11 cellular contexts compared by ENCODE assay signal in genomic region chrX:29528281-29528680, GRCh38.
A peak's percentile ranks its signal among the peaks of the same experiment; 100 is the strongest.
DNase-seq lines count a peak whose midpoint lies in the region; ATAC-seq lines count a peak whose summit lies in the region.
"Had no signal": no experiment of that assay in that cellular context is flagged by ENCODE, and none has a peak within 500 bp of the region (broad histone marks: within the 10 kb centered on the region; RNA-seq: fewer than 3 reads in every experiment).

No MANE protein-coding gene starts in this region.

- no peak overlapping the region for H3K27ac ChIP-seq in naive thymus-derived CD4-positive, alpha-beta T cell (ENCODE audit: low read depth, low read length)
- H3K27ac ChIP-seq in effector memory CD4-positive, alpha-beta T cell (ENCODE audit: insufficient read depth, low read length, poor library complexity, severe bottlenecking), result no peak overlapping the region
- H3K27ac ChIP-seq: RWPE1 had no signal

- no peak for DNase-seq in naive thymus-derived CD4-positive, alpha-beta T cell
- DNase-seq in H4 (ENCODE audit: low spot score), result no peak
- DNase-seq in NAMALWA (ENCODE audit: low spot score), result no peak
- no peak for DNase-seq in effector memory CD4-positive, alpha-beta T cell
- DNase-seq: NCI-H446 treated with DMSO at 0.1 percent for 48 hours; stimulated activated naive CD4-positive, alpha-beta T cell treated with Interleukin-2 at 50 U/mL for 16 hours had no signal

- CTCF ChIA-PET in naive thymus-derived CD4-positive, alpha-beta T cell (lab: Charles Lee), result no interaction called here

- H3K36me3 ChIP-seq in naive thymus-derived CD4-positive, alpha-beta T cell (ENCODE audit: control insufficient read depth in 2 of 3, insufficient read depth in 3 of 3, low read length in 3 of 3), result no peaks in the 10 kb centered on the region
- no peaks in the 10 kb centered on the region for H3K36me3 ChIP-seq in effector memory CD4-positive, alpha-beta T cell (ENCODE audit: control insufficient read depth, insufficient read depth, low read length)

- ATAC-seq in GM18858 (IDR thresholded peaks at IDR 0.05; ENCODE audit: unreplicated experiment) (peak; percentile 65), GM21423 (IDR thresholded peaks at IDR 0.05; ENCODE audit: unreplicated experiment) (peak; percentile 74), HG02943 (IDR thresholded peaks at IDR 0.05; ENCODE audit: low read depth, unreplicated experiment) (peak; percentile 67), HG03558 (IDR thresholded peaks at IDR 0.05; ENCODE audit: extremely low read depth, unreplicated experiment) (peak; percentile 55)
- ATAC-seq in naive thymus-derived CD4-positive, alpha-beta T cell, result no peak

- no peak overlapping the region for H3K27ac Mint-ChIP-seq in naive thymus-derived CD4-positive, alpha-beta T cell

- H3K9me3 ChIP-seq in naive thymus-derived CD4-positive, alpha-beta T cell (ENCODE audit: control insufficient read depth in 2 of 3, low read length in 3 of 3), result no peaks in the 10 kb centered on the region
- no peaks in the 10 kb centered on the region for H3K9me3 ChIP-seq in effector memory CD4-positive, alpha-beta T cell (ENCODE audit: control insufficient read depth, low read length)

- no peaks in the 10 kb centered on the region for H3K4me1 ChIP-seq in naive thymus-derived CD4-positive, alpha-beta T cell (ENCODE audit: control insufficient read depth in 2 of 2, insufficient read depth in 2 of 2, low read length in 2 of 2)
- H3K4me1 ChIP-seq in effector memory CD4-positive, alpha-beta T cell (ENCODE audit: control insufficient read depth, insufficient read depth, low read length, poor library complexity, severe bottlenecking), result no peaks in the 10 kb centered on the region

- H3K4me3 ChIP-seq in naive thymus-derived CD4-positive, alpha-beta T cell (ENCODE audit: low read length), result no peak overlapping the region
- no peak overlapping the region for H3K4me3 ChIP-seq in effector memory CD4-positive, alpha-beta T cell (ENCODE audit: insufficient read depth, low read depth, low read length, poor library complexity, severe bottlenecking)

- no peaks in the 10 kb centered on the region for H3K4me1 Mint-ChIP-seq in naive thymus-derived CD4-positive, alpha-beta T cell

- POLR2A ChIA-PET in naive thymus-derived CD4-positive, alpha-beta T cell (lab: Charles Lee), result no interaction called here

- H3K27me3 ChIP-seq in naive thymus-derived CD4-positive, alpha-beta T cell (ENCODE audit: control insufficient read depth in 2 of 2, insufficient read depth in 2 of 2, low read length in 2 of 2), result no peaks in the 10 kb centered on the region
- H3K27me3 ChIP-seq in effector memory CD4-positive, alpha-beta T cell (replicated peaks; ENCODE audit: control insufficient read depth, insufficient read depth, low read length, poor library complexity, severe bottlenecking), result no peaks in the 10 kb centered on the region

- H3K4me3 Mint-ChIP-seq in naive thymus-derived CD4-positive, alpha-beta T cell, result no peak overlapping the region

- no peaks in the 10 kb centered on the region for H3K27me3 Mint-ChIP-seq in naive thymus-derived CD4-positive, alpha-beta T cell

- no peaks in the 10 kb centered on the region for H3K36me3 Mint-ChIP-seq in naive thymus-derived CD4-positive, alpha-beta T cell

- intact Hi-C loops in naive thymus-derived CD4-positive, alpha-beta T cell (cut with micrococcal nuclease), result no loop called here

- peaks cover 0 to 7% (median 0%) of the 10 kb centered on the region in 11 donors for H3K9me3 Mint-ChIP-seq in naive thymus-derived CD4-positive, alpha-beta T cell
